In the genomic region with DNA sequence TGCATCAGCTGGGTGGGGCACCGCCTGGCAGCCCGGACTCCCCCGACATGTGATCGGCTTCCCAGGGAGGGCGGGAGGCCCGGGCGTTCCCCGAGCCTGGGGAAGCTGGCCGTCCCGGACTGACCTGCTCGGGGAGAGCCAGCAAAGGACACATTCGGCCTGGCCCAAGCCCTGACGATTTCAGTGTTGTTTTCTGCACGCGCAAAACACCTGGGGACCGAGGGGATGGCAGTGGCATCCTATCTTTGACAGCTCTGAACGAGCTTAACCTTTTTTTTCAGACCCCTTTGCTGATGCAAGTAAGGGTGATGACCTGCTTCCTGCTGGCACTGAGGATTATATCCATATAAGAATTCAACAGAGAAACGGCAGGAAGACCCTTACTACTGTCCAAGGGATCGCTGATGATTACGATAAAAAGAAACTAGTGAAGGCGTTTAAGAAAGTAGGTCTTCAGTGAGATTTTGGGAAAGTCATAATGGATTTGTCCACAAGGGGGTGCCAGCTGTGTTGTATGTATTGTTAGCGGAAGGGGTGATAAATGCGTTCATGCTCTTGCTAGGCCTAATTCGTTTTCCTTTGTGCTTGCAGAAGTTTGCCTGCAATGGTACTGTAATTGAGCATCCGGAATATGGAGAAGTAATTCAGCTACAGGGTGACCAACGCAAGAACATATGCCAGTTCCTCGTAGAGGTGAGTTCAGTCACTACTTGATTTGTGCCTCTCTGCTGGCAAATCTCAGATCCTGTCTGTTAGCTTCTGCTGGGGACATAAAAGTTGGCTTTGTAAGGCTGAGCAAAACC, we compare ENCODE assay signal across 1 cellular context.
A peak's percentile ranks its signal among the peaks of the same experiment; 100 is the strongest.
TF ChIP-seq lines count a peak whose summit lies in the region.

No MANE protein-coding gene starts in this region.

TF ChIP-seq in K562, 482 proteins besides CTCF, POLR2A, EP300 and RAD21 (continued from another document and continues in another):
- TF ChIP-seq, protein P1, sequence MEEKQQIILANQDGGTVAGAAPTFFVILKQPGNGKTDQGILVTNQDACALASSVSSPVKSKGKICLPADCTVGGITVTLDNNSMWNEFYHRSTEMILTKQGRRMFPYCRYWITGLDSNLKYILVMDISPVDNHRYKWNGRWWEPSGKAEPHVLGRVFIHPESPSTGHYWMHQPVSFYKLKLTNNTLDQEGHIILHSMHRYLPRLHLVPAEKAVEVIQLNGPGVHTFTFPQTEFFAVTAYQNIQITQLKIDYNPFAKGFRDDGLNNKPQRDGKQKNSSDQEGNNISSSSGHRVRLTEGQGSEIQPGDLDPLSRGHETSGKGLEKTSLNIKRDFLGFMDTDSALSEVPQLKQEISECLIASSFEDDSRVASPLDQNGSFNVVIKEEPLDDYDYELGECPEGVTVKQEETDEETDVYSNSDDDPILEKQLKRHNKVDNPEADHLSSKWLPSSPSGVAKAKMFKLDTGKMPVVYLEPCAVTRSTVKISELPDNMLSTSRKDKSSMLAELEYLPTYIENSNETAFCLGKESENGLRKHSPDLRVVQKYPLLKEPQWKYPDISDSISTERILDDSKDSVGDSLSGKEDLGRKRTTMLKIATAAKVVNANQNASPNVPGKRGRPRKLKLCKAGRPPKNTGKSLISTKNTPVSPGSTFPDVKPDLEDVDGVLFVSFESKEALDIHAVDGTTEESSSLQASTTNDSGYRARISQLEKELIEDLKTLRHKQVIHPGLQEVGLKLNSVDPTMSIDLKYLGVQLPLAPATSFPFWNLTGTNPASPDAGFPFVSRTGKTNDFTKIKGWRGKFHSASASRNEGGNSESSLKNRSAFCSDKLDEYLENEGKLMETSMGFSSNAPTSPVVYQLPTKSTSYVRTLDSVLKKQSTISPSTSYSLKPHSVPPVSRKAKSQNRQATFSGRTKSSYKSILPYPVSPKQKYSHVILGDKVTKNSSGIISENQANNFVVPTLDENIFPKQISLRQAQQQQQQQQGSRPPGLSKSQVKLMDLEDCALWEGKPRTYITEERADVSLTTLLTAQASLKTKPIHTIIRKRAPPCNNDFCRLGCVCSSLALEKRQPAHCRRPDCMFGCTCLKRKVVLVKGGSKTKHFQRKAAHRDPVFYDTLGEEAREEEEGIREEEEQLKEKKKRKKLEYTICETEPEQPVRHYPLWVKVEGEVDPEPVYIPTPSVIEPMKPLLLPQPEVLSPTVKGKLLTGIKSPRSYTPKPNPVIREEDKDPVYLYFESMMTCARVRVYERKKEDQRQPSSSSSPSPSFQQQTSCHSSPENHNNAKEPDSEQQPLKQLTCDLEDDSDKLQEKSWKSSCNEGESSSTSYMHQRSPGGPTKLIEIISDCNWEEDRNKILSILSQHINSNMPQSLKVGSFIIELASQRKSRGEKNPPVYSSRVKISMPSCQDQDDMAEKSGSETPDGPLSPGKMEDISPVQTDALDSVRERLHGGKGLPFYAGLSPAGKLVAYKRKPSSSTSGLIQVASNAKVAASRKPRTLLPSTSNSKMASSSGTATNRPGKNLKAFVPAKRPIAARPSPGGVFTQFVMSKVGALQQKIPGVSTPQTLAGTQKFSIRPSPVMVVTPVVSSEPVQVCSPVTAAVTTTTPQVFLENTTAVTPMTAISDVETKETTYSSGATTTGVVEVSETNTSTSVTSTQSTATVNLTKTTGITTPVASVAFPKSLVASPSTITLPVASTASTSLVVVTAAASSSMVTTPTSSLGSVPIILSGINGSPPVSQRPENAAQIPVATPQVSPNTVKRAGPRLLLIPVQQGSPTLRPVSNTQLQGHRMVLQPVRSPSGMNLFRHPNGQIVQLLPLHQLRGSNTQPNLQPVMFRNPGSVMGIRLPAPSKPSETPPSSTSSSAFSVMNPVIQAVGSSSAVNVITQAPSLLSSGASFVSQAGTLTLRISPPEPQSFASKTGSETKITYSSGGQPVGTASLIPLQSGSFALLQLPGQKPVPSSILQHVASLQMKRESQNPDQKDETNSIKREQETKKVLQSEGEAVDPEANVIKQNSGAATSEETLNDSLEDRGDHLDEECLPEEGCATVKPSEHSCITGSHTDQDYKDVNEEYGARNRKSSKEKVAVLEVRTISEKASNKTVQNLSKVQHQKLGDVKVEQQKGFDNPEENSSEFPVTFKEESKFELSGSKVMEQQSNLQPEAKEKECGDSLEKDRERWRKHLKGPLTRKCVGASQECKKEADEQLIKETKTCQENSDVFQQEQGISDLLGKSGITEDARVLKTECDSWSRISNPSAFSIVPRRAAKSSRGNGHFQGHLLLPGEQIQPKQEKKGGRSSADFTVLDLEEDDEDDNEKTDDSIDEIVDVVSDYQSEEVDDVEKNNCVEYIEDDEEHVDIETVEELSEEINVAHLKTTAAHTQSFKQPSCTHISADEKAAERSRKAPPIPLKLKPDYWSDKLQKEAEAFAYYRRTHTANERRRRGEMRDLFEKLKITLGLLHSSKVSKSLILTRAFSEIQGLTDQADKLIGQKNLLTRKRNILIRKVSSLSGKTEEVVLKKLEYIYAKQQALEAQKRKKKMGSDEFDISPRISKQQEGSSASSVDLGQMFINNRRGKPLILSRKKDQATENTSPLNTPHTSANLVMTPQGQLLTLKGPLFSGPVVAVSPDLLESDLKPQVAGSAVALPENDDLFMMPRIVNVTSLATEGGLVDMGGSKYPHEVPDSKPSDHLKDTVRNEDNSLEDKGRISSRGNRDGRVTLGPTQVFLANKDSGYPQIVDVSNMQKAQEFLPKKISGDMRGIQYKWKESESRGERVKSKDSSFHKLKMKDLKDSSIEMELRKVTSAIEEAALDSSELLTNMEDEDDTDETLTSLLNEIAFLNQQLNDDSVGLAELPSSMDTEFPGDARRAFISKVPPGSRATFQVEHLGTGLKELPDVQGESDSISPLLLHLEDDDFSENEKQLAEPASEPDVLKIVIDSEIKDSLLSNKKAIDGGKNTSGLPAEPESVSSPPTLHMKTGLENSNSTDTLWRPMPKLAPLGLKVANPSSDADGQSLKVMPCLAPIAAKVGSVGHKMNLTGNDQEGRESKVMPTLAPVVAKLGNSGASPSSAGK (IDR thresholded peaks at IDR 0.05): no peak; the same call in 1 of the 2 replicates
- TF ChIP-seq ZNF24 (IDR thresholded peaks at IDR 0.05) (no peak), KAT7 (CRISPR knock-in tag; IDR thresholded peaks at IDR 0.05; ENCODE audit: borderline replicate concordance) (no peak), HDAC1 (IDR thresholded peaks at IDR 0.05) (peak in 1 of 2 experiments; percentile 81; a peak in 2 of 4 replicates), ZNF707 (CRISPR knock-in tag; conservative IDR thresholded peaks at IDR 0.05) (no peak), POLR3G (IDR thresholded peaks at IDR 0.05; ENCODE audit: extremely low read depth, insufficient read length, insufficient replicate concordance) (no peak), NR2F6 (CRISPR knock-in tag; IDR thresholded peaks at IDR 0.05) (no peak), ZNF766 (CRISPR knock-in tag; conservative IDR thresholded peaks at IDR 0.05) (no peak), HDAC8 (tag; IDR thresholded peaks at IDR 0.05) (no peak), NFE2 (IDR thresholded peaks at IDR 0.05; ENCODE audit: low read depth) (no peak), ZNF140 (CRISPR knock-in tag; IDR thresholded peaks at IDR 0.05) (no peak), GTF2E2 (tag; IDR thresholded peaks at IDR 0.05) (no peak), BRF1 (IDR thresholded peaks at IDR 0.05; ENCODE audit: borderline replicate concordance, extremely low read depth, insufficient read length) (no peak), TGIF2 (CRISPR knock-in tag; IDR thresholded peaks at IDR 0.05) (no peak), PTTG1 (tag; IDR thresholded peaks at IDR 0.05; ENCODE audit: low read depth) (no peak)
- TF ChIP-seq, protein P2, sequence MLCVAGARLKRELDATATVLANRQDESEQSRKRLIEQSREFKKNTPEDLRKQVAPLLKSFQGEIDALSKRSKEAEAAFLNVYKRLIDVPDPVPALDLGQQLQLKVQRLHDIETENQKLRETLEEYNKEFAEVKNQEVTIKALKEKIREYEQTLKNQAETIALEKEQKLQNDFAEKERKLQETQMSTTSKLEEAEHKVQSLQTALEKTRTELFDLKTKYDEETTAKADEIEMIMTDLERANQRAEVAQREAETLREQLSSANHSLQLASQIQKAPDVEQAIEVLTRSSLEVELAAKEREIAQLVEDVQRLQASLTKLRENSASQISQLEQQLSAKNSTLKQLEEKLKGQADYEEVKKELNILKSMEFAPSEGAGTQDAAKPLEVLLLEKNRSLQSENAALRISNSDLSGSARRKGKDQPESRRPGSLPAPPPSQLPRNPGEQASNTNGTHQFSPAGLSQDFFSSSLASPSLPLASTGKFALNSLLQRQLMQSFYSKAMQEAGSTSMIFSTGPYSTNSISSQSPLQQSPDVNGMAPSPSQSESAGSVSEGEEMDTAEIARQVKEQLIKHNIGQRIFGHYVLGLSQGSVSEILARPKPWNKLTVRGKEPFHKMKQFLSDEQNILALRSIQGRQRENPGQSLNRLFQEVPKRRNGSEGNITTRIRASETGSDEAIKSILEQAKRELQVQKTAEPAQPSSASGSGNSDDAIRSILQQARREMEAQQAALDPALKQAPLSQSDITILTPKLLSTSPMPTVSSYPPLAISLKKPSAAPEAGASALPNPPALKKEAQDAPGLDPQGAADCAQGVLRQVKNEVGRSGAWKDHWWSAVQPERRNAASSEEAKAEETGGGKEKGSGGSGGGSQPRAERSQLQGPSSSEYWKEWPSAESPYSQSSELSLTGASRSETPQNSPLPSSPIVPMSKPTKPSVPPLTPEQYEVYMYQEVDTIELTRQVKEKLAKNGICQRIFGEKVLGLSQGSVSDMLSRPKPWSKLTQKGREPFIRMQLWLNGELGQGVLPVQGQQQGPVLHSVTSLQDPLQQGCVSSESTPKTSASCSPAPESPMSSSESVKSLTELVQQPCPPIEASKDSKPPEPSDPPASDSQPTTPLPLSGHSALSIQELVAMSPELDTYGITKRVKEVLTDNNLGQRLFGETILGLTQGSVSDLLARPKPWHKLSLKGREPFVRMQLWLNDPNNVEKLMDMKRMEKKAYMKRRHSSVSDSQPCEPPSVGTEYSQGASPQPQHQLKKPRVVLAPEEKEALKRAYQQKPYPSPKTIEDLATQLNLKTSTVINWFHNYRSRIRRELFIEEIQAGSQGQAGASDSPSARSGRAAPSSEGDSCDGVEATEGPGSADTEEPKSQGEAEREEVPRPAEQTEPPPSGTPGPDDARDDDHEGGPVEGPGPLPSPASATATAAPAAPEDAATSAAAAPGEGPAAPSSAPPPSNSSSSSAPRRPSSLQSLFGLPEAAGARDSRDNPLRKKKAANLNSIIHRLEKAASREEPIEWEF (CRISPR knock-in tag; IDR thresholded peaks at IDR 0.05): no peak
- TF ChIP-seq, protein P3, sequence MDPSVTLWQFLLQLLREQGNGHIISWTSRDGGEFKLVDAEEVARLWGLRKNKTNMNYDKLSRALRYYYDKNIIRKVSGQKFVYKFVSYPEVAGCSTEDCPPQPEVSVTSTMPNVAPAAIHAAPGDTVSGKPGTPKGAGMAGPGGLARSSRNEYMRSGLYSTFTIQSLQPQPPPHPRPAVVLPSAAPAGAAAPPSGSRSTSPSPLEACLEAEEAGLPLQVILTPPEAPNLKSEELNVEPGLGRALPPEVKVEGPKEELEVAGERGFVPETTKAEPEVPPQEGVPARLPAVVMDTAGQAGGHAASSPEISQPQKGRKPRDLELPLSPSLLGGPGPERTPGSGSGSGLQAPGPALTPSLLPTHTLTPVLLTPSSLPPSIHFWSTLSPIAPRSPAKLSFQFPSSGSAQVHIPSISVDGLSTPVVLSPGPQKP (CRISPR knock-in tag; IDR thresholded peaks at IDR 0.05): no peak
- TF ChIP-seq, protein P4, sequence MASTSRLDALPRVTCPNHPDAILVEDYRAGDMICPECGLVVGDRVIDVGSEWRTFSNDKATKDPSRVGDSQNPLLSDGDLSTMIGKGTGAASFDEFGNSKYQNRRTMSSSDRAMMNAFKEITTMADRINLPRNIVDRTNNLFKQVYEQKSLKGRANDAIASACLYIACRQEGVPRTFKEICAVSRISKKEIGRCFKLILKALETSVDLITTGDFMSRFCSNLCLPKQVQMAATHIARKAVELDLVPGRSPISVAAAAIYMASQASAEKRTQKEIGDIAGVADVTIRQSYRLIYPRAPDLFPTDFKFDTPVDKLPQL (IDR thresholded peaks at IDR 0.05; ENCODE audit: extremely low read depth, insufficient read length): no peak
- TF ChIP-seq, protein P5, sequence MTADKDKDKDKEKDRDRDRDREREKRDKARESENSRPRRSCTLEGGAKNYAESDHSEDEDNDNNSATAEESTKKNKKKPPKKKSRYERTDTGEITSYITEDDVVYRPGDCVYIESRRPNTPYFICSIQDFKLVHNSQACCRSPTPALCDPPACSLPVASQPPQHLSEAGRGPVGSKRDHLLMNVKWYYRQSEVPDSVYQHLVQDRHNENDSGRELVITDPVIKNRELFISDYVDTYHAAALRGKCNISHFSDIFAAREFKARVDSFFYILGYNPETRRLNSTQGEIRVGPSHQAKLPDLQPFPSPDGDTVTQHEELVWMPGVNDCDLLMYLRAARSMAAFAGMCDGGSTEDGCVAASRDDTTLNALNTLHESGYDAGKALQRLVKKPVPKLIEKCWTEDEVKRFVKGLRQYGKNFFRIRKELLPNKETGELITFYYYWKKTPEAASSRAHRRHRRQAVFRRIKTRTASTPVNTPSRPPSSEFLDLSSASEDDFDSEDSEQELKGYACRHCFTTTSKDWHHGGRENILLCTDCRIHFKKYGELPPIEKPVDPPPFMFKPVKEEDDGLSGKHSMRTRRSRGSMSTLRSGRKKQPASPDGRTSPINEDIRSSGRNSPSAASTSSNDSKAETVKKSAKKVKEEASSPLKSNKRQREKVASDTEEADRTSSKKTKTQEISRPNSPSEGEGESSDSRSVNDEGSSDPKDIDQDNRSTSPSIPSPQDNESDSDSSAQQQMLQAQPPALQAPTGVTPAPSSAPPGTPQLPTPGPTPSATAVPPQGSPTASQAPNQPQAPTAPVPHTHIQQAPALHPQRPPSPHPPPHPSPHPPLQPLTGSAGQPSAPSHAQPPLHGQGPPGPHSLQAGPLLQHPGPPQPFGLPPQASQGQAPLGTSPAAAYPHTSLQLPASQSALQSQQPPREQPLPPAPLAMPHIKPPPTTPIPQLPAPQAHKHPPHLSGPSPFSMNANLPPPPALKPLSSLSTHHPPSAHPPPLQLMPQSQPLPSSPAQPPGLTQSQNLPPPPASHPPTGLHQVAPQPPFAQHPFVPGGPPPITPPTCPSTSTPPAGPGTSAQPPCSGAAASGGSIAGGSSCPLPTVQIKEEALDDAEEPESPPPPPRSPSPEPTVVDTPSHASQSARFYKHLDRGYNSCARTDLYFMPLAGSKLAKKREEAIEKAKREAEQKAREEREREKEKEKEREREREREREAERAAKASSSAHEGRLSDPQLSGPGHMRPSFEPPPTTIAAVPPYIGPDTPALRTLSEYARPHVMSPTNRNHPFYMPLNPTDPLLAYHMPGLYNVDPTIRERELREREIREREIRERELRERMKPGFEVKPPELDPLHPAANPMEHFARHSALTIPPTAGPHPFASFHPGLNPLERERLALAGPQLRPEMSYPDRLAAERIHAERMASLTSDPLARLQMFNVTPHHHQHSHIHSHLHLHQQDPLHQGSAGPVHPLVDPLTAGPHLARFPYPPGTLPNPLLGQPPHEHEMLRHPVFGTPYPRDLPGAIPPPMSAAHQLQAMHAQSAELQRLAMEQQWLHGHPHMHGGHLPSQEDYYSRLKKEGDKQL (CRISPR knock-in tag; IDR thresholded peaks at IDR 0.05; ENCODE audit: borderline replicate concordance): no peak
- TF ChIP-seq, protein P6, sequence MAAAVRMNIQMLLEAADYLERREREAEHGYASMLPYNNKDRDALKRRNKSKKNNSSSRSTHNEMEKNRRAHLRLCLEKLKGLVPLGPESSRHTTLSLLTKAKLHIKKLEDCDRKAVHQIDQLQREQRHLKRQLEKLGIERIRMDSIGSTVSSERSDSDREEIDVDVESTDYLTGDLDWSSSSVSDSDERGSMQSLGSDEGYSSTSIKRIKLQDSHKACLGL (CRISPR knock-in tag; IDR thresholded peaks at IDR 0.05; ENCODE audit: borderline replicate concordance, poor library complexity, severe bottlenecking): peak; percentile 56
